ENCODE assay signal across 1 cellular context in genomic region chr5:39762761-39763160, GRCh38.
TF ChIP-seq lines count a peak whose summit lies in the region.

No MANE protein-coding gene starts in this region.

TF ChIP-seq in GM23338, 12 proteins besides CTCF, POLR2A, EP300 and RAD21 (continued from another document):
- TF ChIP-seq ZNF462 (CRISPR knock-in tag; IDR thresholded peaks at IDR 0.05) (no peak), JUNB (IDR thresholded peaks at IDR 0.05; ENCODE audit: unreplicated experiment) (no peak), CREB1 (CRISPR knock-in tag; IDR thresholded peaks at IDR 0.05; ENCODE audit: low read depth) (no peak), EZH2 (IDR thresholded peaks at IDR 0.05; ENCODE audit: low read depth, unreplicated experiment) (no peak)
